Comparison of ENCODE assay signal across 31 cellular contexts in genomic region chr9:134853893-134854292, GRCh38. TPM values are rescaled to one million over a fixed set of nuclear protein-coding genes. Genes with fewer than 3 reads are reported as not detected.
"Had no signal": no experiment of that assay in that cellular context is flagged by ENCODE, and none has a peak within 500 bp of the region (broad histone marks: within the 10 kb centered on the region; RNA-seq: fewer than 3 reads in every experiment).

No MANE protein-coding gene starts in this region.

- H3K4me1 ChIP-seq: ascending aorta, body of pancreas had no signal

- H3K36me3 Mint-ChIP-seq: activated naive CD4-positive, alpha-beta T cell treated with anti-CD3 and anti-CD28 coated beads, Interleukin-2, amount 50 U/mL, for 24 hours had no signal

- H3K4me3 ChIP-seq: ascending aorta, body of pancreas had no signal

- H3K27me3 ChIP-seq: ascending aorta, body of pancreas had no signal

- H3K27ac ChIP-seq: ascending aorta, body of pancreas had no signal

- H3K4me1 Mint-ChIP-seq: activated naive CD4-positive, alpha-beta T cell treated with anti-CD3 and anti-CD28 coated beads, Interleukin-2, amount 50 U/mL, for 24 hours; WTC11 had no signal

- H3K9me3 ChIP-seq: ascending aorta, body of pancreas had no signal

- FAIRE-seq: bronchial epithelial cell had no signal

- DNase-seq: activated CD4-positive, alpha-beta T cell treated with anti-CD3 and anti-CD28 coated beads for 48 hours; activated CD4-positive, alpha-beta T cell treated with anti-CD3 and anti-CD28 coated beads, Interleukin-2, amount 50 U/mL, for 4 hours; activated CD4-positive, CD25-positive, alpha-beta regulatory T cell treated with anti-CD3 and anti-CD28 coated beads, Interleukin-2, amount 50 U/mL, for 72 hours; activated CD8-positive, alpha-beta memory T cell treated with anti-CD3 and anti-CD28 coated beads, Interleukin-2, amount 50 U/mL, for 48 hours; activated CD8-positive, alpha-beta T cell treated with anti-CD3 and anti-CD28 coated beads, Interleukin-2, amount 10 ng/mL, durations not matched to agents 7 days and 5 days; activated effector memory CD4-positive, alpha-beta T cell treated with Interleukin-2 at 50 U/mL for 16 hours; activated naive CD4-positive, alpha-beta T cell; activated T-cell treated with anti-CD3 and anti-CD28 coated beads, Interleukin-2, amount 50 U/mL, for 1 hour; IMR-90; KBM-7; NCI-H1092; NCI-H1417; NCI-H1694; NCI-H2029 treated with DMSO at 0.1 percent for 48 hours; NCI-H345; NCI-H510A; NCI-H526 treated with DMSO at 0.1 percent for 48 hours; NCI-H82; OCI-M1; SHP77 treated with DMSO at 0.1 percent for 48 hours; T-helper 17 cell; T-helper 9 cell had no signal

- H3K36me3 ChIP-seq: ascending aorta had no signal

- H3K4me3 Mint-ChIP-seq: activated CD8-positive, alpha-beta T cell treated with anti-CD3 and anti-CD28 coated beads, Interleukin-2, amount 10 ng/mL, durations not matched to agents 7 days and 5 days; activated naive CD4-positive, alpha-beta T cell treated with anti-CD3 and anti-CD28 coated beads, Interleukin-2, amount 50 U/mL, for 24 hours; activated T-helper 1 cell treated with anti-CD3 and anti-CD28 coated beads, Interleukin-12 subunit alpha, Interleukin-12 subunit beta, Interleukin-2, Interleukin-4 antibody, amounts not matched to agents 30 ng/mL and 10 ng/mL and 1 ng/mL, durations not matched to agents 14 hours and 24 hours and 36 hours; T-helper 17 cell; WTC11 had no signal

- ATAC-seq: activated CD8-positive, alpha-beta T cell treated with anti-CD3 and anti-CD28 coated beads, Interleukin-2, amount 10 ng/mL, durations not matched to agents 7 days and 5 days; body of pancreas; Panc1; T-helper 17 cell; WTC11 had no signal

RNA-seq across cellular contexts. Expression of gene FCN2, which starts 26.7 kb away (rescaled TPM):
- total RNA-seq: activated CD8-positive, alpha-beta T cell treated with anti-CD3 and anti-CD28 coated beads, Interleukin-2, amount 10 ng/mL, durations not matched to agents 7 days and 5 days; activated T-helper 1 cell treated with anti-CD3 and anti-CD28 coated beads, Interleukin-12 subunit alpha, Interleukin-12 subunit beta, Interleukin-2, Interleukin-4 antibody, amounts not matched to agents 30 ng/mL and 10 ng/mL and 1 ng/mL, durations not matched to agents 14 hours and 24 hours and 36 hours; ascending aorta; body of pancreas; bronchial epithelial cell; IMR-90; LHCN-M2; M059J; T-helper 17 cell; WTC11 had no signal
- polyA plus RNA-seq: IMR-90 had no signal
